Comparison of ENCODE assay signal across 15 cellular contexts in genomic region chr12:19771858-19772257, GRCh38.
DNase-seq lines count a peak whose midpoint lies in the region; ATAC-seq and TF ChIP-seq lines count a peak whose summit lies in the region.
"Had no signal": no experiment of that assay in that cellular context is flagged by ENCODE, and none has a peak within 500 bp of the region (broad histone marks: within the 10 kb centered on the region; RNA-seq: fewer than 3 reads in every experiment).

No MANE protein-coding gene starts in this region.

- no peak for TF ChIP-seq CTCF in neural progenitor cell (IDR thresholded peaks at IDR 0.05)
- no peak for TF ChIP-seq CTCF in A673 (conservative IDR thresholded peaks at IDR 0.05; ENCODE audit: low read depth, low read length)
- TF ChIP-seq CTCF in psoas muscle (IDR thresholded peaks at IDR 0.05): no peak

- H3K4me3 ChIP-seq in MG63 (no peak overlapping the region), neural progenitor cell (no peak overlapping the region), A673 (ENCODE audit: low read depth, low read length, poor library complexity, severe bottlenecking) (no peak overlapping the region), psoas muscle (no peak overlapping the region)
- H3K4me3 ChIP-seq: adrenal gland had no signal

- no peaks in the 10 kb centered on the region for H3K4me1 Mint-ChIP-seq in neural progenitor cell
- H3K4me1 Mint-ChIP-seq: stimulated activated naive B cell treated with anti-CD40 and anti-IgM and Interleukin-4, amounts not matched to agents 10 μg/mL and 1 μg/mL and 100 μg/mL, for 72 hours had no signal

- H3K9ac ChIP-seq in neural progenitor cell: no peak overlapping the region

- POLR2A ChIA-PET in A673 (lab: Charles Lee; ENCODE audit: low non-redundant PET): no interaction called here

- H3K79me2 ChIP-seq in neural progenitor cell (ENCODE audit: low read depth): no peaks in the 10 kb centered on the region

- no peak for ATAC-seq in psoas muscle
- ATAC-seq: stimulated activated naive B cell treated with anti-CD40 and anti-IgM and Interleukin-4, amounts not matched to agents 10 μg/mL and 1 μg/mL and 100 μg/mL, for 72 hours had no signal

- H3K27ac Mint-ChIP-seq in neural progenitor cell: peak overlapping the region; percentile 46
- H3K27ac Mint-ChIP-seq: progenitor cell of endocrine pancreas; stimulated activated naive B cell treated with anti-CD40 and anti-IgM and Interleukin-4, amounts not matched to agents 10 μg/mL and 1 μg/mL and 100 μg/mL, for 72 hours had no signal

- no peaks in the 10 kb centered on the region for H3K9me3 Mint-ChIP-seq in neural progenitor cell

- no peaks in the 10 kb centered on the region for H3K36me3 ChIP-seq in MG63
- no peaks in the 10 kb centered on the region for H3K36me3 ChIP-seq in neural progenitor cell
- H3K36me3 ChIP-seq in A673 (ENCODE audit: insufficient read depth, low read length, poor library complexity, severe bottlenecking): no peaks in the 10 kb centered on the region
- no peaks in the 10 kb centered on the region for H3K36me3 ChIP-seq in psoas muscle (ENCODE audit: insufficient read depth in 1 of 2, low read depth in 1 of 2)
- H3K36me3 ChIP-seq: adrenal gland had no signal

- H3F3A ChIP-seq in neural progenitor cell (ENCODE audit: low read depth): no peaks in the 10 kb centered on the region

- intact Hi-C loops in A673 (cut with micrococcal nuclease; ENCODE audit: unreplicated experiment) (no loop called here), psoas muscle (cut with DNase I) (no loop called here)

- H3K27ac ChIP-seq in neural progenitor cell (no peak overlapping the region), A673 (ENCODE audit: low read depth, low read length, poor library complexity, severe bottlenecking) (no peak overlapping the region), psoas muscle (no peak overlapping the region)
- H3K27ac ChIP-seq: adrenal gland, C4-2B had no signal

- DNase-seq in AG20443 (ENCODE audit: low spot score): peak; percentile 59
- DNase-seq in MG63: peak; percentile 44
- DNase-seq in epidermal melanocyte (ENCODE audit: insufficient read length, low spot score): peak; percentile 44
- DNase-seq in neural progenitor cell (ENCODE audit: low spot score): no peak
- no peak for DNase-seq in medulla oblongata (ENCODE audit: extremely low spot score)
- no peak for DNase-seq in A673 (ENCODE audit: low spot score)
- no peak for DNase-seq in AML-193 (lab: John Stamatoyannopoulos, UW)
- DNase-seq in psoas muscle: no peak
- DNase-seq: activated T-cell treated with anti-CD3 and anti-CD28 coated beads for 4 hours; adrenal gland; NCI-H2171 treated with DMSO at 0.1 percent for 48 hours; stimulated activated CD4-positive, alpha-beta T cell treated with anti-CD3 and anti-CD28 coated beads, Interleukin-4, amount 100 ng/mL, for 1 hour; stimulated activated naive B cell treated with anti-CD40 and anti-IgM and Interleukin-4, amounts not matched to agents 10 μg/mL and 1 μg/mL and 100 μg/mL, for 72 hours had no signal

- H4K20me1 ChIP-seq in neural progenitor cell (ENCODE audit: low read depth): no peaks in the 10 kb centered on the region

- no TSS peak for BruUV-seq in A673 (replicated peaks; lab: Mats Ljungman, UMichigan)

- H3K27me3 Mint-ChIP-seq in neural progenitor cell (ENCODE audit: insufficient read depth, low read depth): peaks cover 6% of the 10 kb centered on the region
- H3K27me3 Mint-ChIP-seq: progenitor cell of endocrine pancreas; stimulated activated naive B cell treated with anti-CD40 and anti-IgM and Interleukin-4, amounts not matched to agents 10 μg/mL and 1 μg/mL and 100 μg/mL, for 72 hours had no signal

- H3K4me2 ChIP-seq in neural progenitor cell: no peak overlapping the region

- CTCF ChIA-PET in A673 (lab: Charles Lee): no interaction called here

- no peak overlapping the region for H2AFZ ChIP-seq in neural progenitor cell (replicated peaks)

- H3K36me3 Mint-ChIP-seq in neural progenitor cell: peaks cover 1% of the 10 kb centered on the region
- H3K36me3 Mint-ChIP-seq: stimulated activated naive B cell treated with anti-CD40 and anti-IgM and Interleukin-4, amounts not matched to agents 10 μg/mL and 1 μg/mL and 100 μg/mL, for 72 hours had no signal

- H3K27me3 ChIP-seq in MG63 (no peaks in the 10 kb centered on the region), neural progenitor cell (no peaks in the 10 kb centered on the region), A673 (replicated peaks; ENCODE audit: insufficient read depth, low read depth, low read length, poor library complexity) (peaks cover 9% of the 10 kb centered on the region), psoas muscle (ENCODE audit: insufficient read depth in 3 of 3, low read length in 2 of 3) (no peaks in the 10 kb centered on the region)
- H3K27me3 ChIP-seq: adrenal gland had no signal

- H3K9me3 ChIP-seq in MG63: no peaks in the 10 kb centered on the region; the same call in 1 of the 2 replicates
- H3K9me3 ChIP-seq in neural progenitor cell (ENCODE audit: low read depth): no peaks in the 10 kb centered on the region
- H3K9me3 ChIP-seq in A673 (ENCODE audit: low read depth, low read length, poor library complexity, severe bottlenecking): no peaks in the 10 kb centered on the region
- H3K9me3 ChIP-seq in psoas muscle: no peaks in the 10 kb centered on the region
- H3K9me3 ChIP-seq: adrenal gland had no signal

- WGBS in psoas muscle, 3 donors: 36 to 39% (median 38%) methylated on average over 2 of the region's 2 CpGs

- H3K4me3 Mint-ChIP-seq in neural progenitor cell: no peak overlapping the region
- H3K4me3 Mint-ChIP-seq: stimulated activated naive B cell treated with anti-CD40 and anti-IgM and Interleukin-4, amounts not matched to agents 10 μg/mL and 1 μg/mL and 100 μg/mL, for 72 hours had no signal

- H3K4me1 ChIP-seq in neural progenitor cell (no peaks in the 10 kb centered on the region), A673 (ENCODE audit: insufficient read depth, low read length, poor library complexity, severe bottlenecking) (no peaks in the 10 kb centered on the region), psoas muscle (no peaks in the 10 kb centered on the region)
- H3K4me1 ChIP-seq: adrenal gland had no signal

Comparison
In these comparisons a context has a peak if more than half of its experiments do, and no peak if none do; other contexts are left out.
1. DNase-seq: peak in AG20443 (single experiment), MG63 (single experiment) and epidermal melanocyte (single experiment); none in neural progenitor cell (single experiment), medulla oblongata (single experiment), A673 (single experiment), AML-193 (0 of 2) and psoas muscle (0 of 2).